8 cellular contexts compared by ENCODE assay signal in the genomic region with DNA sequence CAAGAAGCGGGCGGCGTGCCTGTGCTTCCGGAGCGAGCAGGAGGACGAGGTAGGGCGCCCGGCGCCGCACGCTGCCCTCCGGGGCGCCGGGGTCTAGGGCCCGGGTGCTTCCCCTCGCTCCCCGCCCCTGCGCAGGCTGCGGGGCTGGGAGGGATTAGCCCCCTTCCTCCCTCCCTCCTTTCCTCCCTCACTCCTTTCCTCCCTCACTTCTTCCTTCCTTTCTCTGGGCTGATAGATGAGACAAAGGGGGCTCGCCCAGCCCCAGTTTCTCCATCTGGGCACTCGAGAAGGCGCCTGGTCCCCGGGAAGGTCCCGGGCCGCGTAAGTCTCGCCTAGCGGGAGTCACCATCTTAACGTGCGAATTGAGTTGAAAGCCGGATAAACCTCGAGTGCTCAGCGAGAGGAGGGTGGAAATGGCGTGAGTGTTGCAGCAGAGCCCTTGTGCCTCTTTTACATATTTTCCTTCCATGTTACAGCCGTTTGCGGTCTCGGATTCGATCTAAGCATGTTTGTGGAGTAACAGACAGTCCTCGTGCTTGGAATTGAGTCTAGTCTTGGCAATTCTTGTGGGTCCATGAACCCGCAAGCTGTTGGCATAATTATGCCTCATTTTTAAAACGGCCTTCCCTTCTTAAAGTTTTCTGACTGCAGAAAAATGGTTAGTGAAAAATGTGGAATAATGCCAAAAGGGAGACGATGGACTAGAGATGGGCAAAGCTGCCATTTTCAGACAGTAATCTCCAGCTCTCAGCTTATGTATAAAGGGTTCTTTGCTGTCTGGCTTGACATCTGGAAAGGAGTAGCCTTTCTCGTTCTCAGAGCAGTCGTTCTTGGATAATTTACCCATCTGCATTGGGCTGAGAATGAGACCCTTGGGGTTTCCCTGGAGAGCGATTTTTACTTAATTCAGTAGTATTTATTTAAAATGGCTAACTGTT. TPM values are rescaled to one million over a fixed set of nuclear protein-coding genes. Genes with fewer than 3 reads are reported as not detected.
A peak's percentile ranks its signal among the peaks of the same experiment; 100 is the strongest.
DNase-seq lines count a peak whose midpoint lies in the region; ATAC-seq and TF ChIP-seq lines count a peak whose summit lies in the region.

No MANE protein-coding gene starts in this region.

- H3K36me3 Mint-ChIP-seq in activated B cell treated with CpG ODN at 0.5 μM for 24 hours (ENCODE audit: low read depth), result peaks cover 8% of the 10 kb centered on the region

- DNase-seq in NCI-H2171 treated with DMSO at 0.1 percent for 48 hours (lab: John Stamatoyannopoulos, UW) (peak; percentile 77), NCI-H2171 (lab: John Stamatoyannopoulos, UW) (no peak), NCI-H2029 (lab: John Stamatoyannopoulos, UW) (peak; percentile 27), activated B cell treated with CpG ODN at 0.5 μM for 24 hours (peak; percentile 57), left colon (peak in 1 of 2 donors; percentile 60)
- DNase-seq in central memory CD4-positive, alpha-beta T cell, result peak; percentile 65
- DNase-seq in stimulated activated CD4-positive, alpha-beta T cell treated with anti-CD3 and anti-CD28 coated beads, Interleukin-2, amount 100 ng/mL, for 48 hours, result peak; percentile 46 to 48

- POLR2A ChIA-PET in activated B cell treated with CpG ODN at 0.5 μM for 24 hours (lab: Charles Lee), result interaction anchor here (0.6 kb wide), 1 partner anchor 201 kb away, joined by 3 read pairs; no protein-coding TSS in a partner anchor

- TF ChIP-seq CTCF in activated B cell treated with CpG ODN at 0.5 μM for 24 hours (IDR thresholded peaks at IDR 0.05), result no peak

- CTCF ChIA-PET in activated B cell treated with CpG ODN at 0.5 μM for 24 hours (lab: Charles Lee), result interaction anchor here (3.9 to 5.5 kb wide), 2 partner anchors 280 to 391 kb away, joined by 45 to 47 read pairs; no protein-coding TSS in a partner anchor

- H3K27me3 Mint-ChIP-seq in activated B cell treated with CpG ODN at 0.5 μM for 24 hours, result no peaks in the 10 kb centered on the region

- peak; percentile 41 for ATAC-seq in HG02840 (IDR thresholded peaks at IDR 0.05; ENCODE audit: low FRiP score, unreplicated experiment)
- ATAC-seq in activated B cell treated with CpG ODN at 0.5 μM for 24 hours (ENCODE audit: low read depth), result peak; percentile 40
- peak; percentile 11 for ATAC-seq in left colon

- H3K9me3 Mint-ChIP-seq in activated B cell treated with CpG ODN at 0.5 μM for 24 hours, result no peaks in the 10 kb centered on the region

- intact Hi-C loops in activated B cell treated with CpG ODN at 0.5 μM for 24 hours (cut with micrococcal nuclease) (loop anchor here (1.0 to 5.0 kb wide), 2 partner anchors 9 to 196 kb away; no protein-coding TSS in a partner anchor), left colon (cut with DNase I, micrococcal nuclease) (loop anchor here in 1 of 2 donors (10.0 kb wide), 1 partner anchor 284 kb away; no protein-coding TSS in a partner anchor)

- peaks cover 41% of the 10 kb centered on the region for H3K4me1 Mint-ChIP-seq in activated B cell treated with CpG ODN at 0.5 μM for 24 hours

- peak overlapping the region; percentile 100 for H3K27ac Mint-ChIP-seq in activated B cell treated with CpG ODN at 0.5 μM for 24 hours

- H3K4me3 Mint-ChIP-seq in activated B cell treated with CpG ODN at 0.5 μM for 24 hours, result peak overlapping the region; percentile 100

RNA-seq across cellular contexts. Expression of gene NUDT4, which starts 0.9 kb away (rescaled TPM):
- total RNA-seq in activated B cell treated with CpG ODN at 0.5 μM for 24 hours, result 47.3 and 48.8 TPM in 2 replicates
- total RNA-seq in left colon, result 100 to 1,000 TPM; 103 to 124 TPM
